9 cellular contexts compared by ENCODE assay signal in the genomic region with DNA sequence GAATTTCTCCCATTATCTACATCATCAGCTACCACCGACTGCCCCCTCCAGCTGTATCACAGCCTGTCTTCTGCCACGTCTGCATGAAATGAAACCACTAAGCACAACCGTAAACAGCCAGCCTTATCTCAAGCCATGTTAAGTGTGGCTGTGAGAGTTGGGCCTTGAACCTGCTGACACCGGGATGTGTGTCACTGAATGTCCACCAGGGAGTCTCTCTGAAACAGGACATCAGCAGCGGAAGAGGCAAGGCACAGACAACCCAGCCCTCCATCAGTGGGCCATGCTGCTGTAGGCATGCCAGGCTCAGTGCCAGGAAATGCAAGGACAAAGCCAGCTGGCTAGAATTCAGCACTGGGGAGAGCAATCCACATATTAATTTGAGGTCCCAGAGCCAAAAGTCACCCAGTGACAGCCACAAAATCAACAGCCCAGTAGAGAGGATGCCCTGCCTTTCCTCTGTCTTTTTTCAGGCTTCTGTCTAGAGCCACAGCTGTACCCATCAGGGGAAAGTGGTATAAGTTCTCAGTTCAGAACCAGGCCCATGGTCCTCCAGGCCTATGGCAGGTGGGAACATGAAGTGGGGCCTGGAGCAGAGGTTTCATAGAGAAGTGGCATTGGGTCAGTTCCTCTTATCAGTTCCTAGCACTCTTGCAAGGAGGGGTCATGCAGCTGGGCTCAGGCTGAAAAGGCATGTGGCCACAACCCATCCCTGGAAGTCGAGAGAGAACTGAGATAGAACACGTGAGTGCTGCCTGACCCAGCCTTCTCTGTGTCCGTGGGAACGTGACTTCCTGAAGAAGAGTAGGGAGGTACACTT.
DNase-seq lines count a peak whose midpoint lies in the region; ATAC-seq and TF ChIP-seq lines count a peak whose summit lies in the region.
"Had no signal": no experiment of that assay in that cellular context is flagged by ENCODE, and none has a peak within 500 bp of the region (broad histone marks: within the 10 kb centered on the region; RNA-seq: fewer than 3 reads in every experiment).

No MANE protein-coding gene starts in this region.

- H3K27ac ChIP-seq in PC-3 (ENCODE audit: low read length) = no peak overlapping the region
- H3K27ac ChIP-seq in cardiac muscle cell = peak overlapping the region; percentile 53
- H3K27ac ChIP-seq in tibial artery = peak overlapping the region; percentile 55 to 66
- no peak overlapping the region for H3K27ac ChIP-seq in CD8-positive, alpha-beta T cell (ENCODE audit: low read depth, low read length)

- intact Hi-C loops in CD14-positive monocyte (cut with micrococcal nuclease) = no loop called here
- intact Hi-C loops in PC-3 (cut with micrococcal nuclease) = no loop called here
- intact Hi-C loops in tibial artery (cut with DNase I; ENCODE audit: low total_unique reads) = no loop called here
- intact Hi-C loops in CD8-positive, alpha-beta T cell (cut with DNase I, micrococcal nuclease) = no loop called here

- H3K27ac Mint-ChIP-seq in CD14-positive monocyte = peak overlapping the region; percentile 78 to 92 (median 88)
- no peak overlapping the region for H3K27ac Mint-ChIP-seq in CD8-positive, alpha-beta T cell
- no peak overlapping the region for H3K27ac Mint-ChIP-seq in endothelial cell (ENCODE audit: unreplicated experiment)

- no peak overlapping the region for H3K4me2 ChIP-seq in PC-3 (ENCODE audit: low read length)

- no peak overlapping the region for H3K9ac ChIP-seq in PC-3 (ENCODE audit: low read length)

- DNase-seq in CD14-positive monocyte (ENCODE audit: low spot score) (peak; percentile 81), PC-3 (peak; percentile 2), cardiac muscle cell (ENCODE audit: low read depth in 1 of 2, low spot score in 1 of 2) (peak; percentile 44 to 68), tibial artery (peak; percentile 70 to 85), occipital lobe (lab: John Stamatoyannopoulos, UW) (no peak), endothelial cell (ENCODE audit: low spot score) (no peak)
- DNase-seq in CD8-positive, alpha-beta T cell = no peak
- DNase-seq: DND-41 had no signal

- H2AFZ ChIP-seq in PC-3 (ENCODE audit: low read length) = no peak overlapping the region

- H3K9me2 ChIP-seq in PC-3 (replicated peaks; ENCODE audit: low read length) = no peaks in the 10 kb centered on the region

- H4K20me1 ChIP-seq in PC-3 (ENCODE audit: low read length) = no peaks in the 10 kb centered on the region

- no peaks in the 10 kb centered on the region for H3K9me3 ChIP-seq in PC-3 (ENCODE audit: low read length)
- H3K9me3 ChIP-seq in cardiac muscle cell (ENCODE audit: low read depth) = no peaks in the 10 kb centered on the region
- H3K9me3 ChIP-seq in tibial artery = no peaks in the 10 kb centered on the region
- no peaks in the 10 kb centered on the region for H3K9me3 ChIP-seq in CD8-positive, alpha-beta T cell (ENCODE audit: low read length)

- H3K79me2 ChIP-seq in PC-3 (ENCODE audit: low read length) = no peaks in the 10 kb centered on the region

- POLR2A ChIA-PET in PC-3 (lab: Charles Lee; ENCODE audit: unreplicated experiment) = no interaction called here
- POLR2A ChIA-PET in CD8-positive, alpha-beta T cell (lab: Charles Lee) = no interaction called here

- H3K27me3 Mint-ChIP-seq in CD14-positive monocyte (ENCODE audit: low read depth in 3 of 3) (no peaks in the 10 kb centered on the region), endothelial cell (ENCODE audit: unreplicated experiment) (peaks cover under 1% of the 10 kb centered on the region)
- H3K27me3 Mint-ChIP-seq in CD8-positive, alpha-beta T cell (ENCODE audit: low read depth) = no peaks in the 10 kb centered on the region

- H3K4me1 Mint-ChIP-seq in CD14-positive monocyte = peaks cover 21% of the 10 kb centered on the region
- no peaks in the 10 kb centered on the region for H3K4me1 Mint-ChIP-seq in CD8-positive, alpha-beta T cell (ENCODE audit: low read depth)
- no peaks in the 10 kb centered on the region for H3K4me1 Mint-ChIP-seq in endothelial cell (ENCODE audit: unreplicated experiment)

- peak overlapping the region in 1 of 2 donors; percentile 53 for H3K4me3 Mint-ChIP-seq in CD14-positive monocyte
- H3K4me3 Mint-ChIP-seq in CD8-positive, alpha-beta T cell = no peak overlapping the region
- H3K4me3 Mint-ChIP-seq in endothelial cell (ENCODE audit: unreplicated experiment) = no peak overlapping the region

- peaks cover 3 to 4% of the 10 kb centered on the region in 2 donors for H3K36me3 Mint-ChIP-seq in CD14-positive monocyte
- no peaks in the 10 kb centered on the region for H3K36me3 Mint-ChIP-seq in CD8-positive, alpha-beta T cell
- H3K36me3 Mint-ChIP-seq in endothelial cell (ENCODE audit: low read depth, unreplicated experiment) = no peaks in the 10 kb centered on the region

- H3K27me3 ChIP-seq in PC-3 (ENCODE audit: low read length) (no peaks in the 10 kb centered on the region), cardiac muscle cell (no peaks in the 10 kb centered on the region), tibial artery (no peaks in the 10 kb centered on the region)
- no peaks in the 10 kb centered on the region for H3K27me3 ChIP-seq in CD8-positive, alpha-beta T cell (ENCODE audit: insufficient read depth, low read length)

- no peaks in the 10 kb centered on the region for H3K36me3 ChIP-seq in PC-3 (ENCODE audit: low read depth, low read length)
- H3K36me3 ChIP-seq in cardiac muscle cell = no peaks in the 10 kb centered on the region
- H3K36me3 ChIP-seq in tibial artery = no peaks in the 10 kb centered on the region
- H3K36me3 ChIP-seq in CD8-positive, alpha-beta T cell (ENCODE audit: insufficient read depth, low read length) = no peaks in the 10 kb centered on the region

- no peaks in the 10 kb centered on the region for H3F3A ChIP-seq in PC-3 (ENCODE audit: low read length, unreplicated experiment)

- 0 out of 2 replicates have a peak, but pooled peaks cover 3% of the 10 kb centered on the region for H3K4me1 ChIP-seq in PC-3 (ENCODE audit: insufficient read depth, low read length)
- peaks cover 14% of the 10 kb centered on the region for H3K4me1 ChIP-seq in cardiac muscle cell (ENCODE audit: low read depth)
- peaks cover 0 to 21% (median 19%) of the 10 kb centered on the region in 4 donors for H3K4me1 ChIP-seq in tibial artery
- no peaks in the 10 kb centered on the region for H3K4me1 ChIP-seq in CD8-positive, alpha-beta T cell (ENCODE audit: insufficient read depth, low read length)

- peaks cover 2 to 13% (median 7%) of the 10 kb centered on the region in 7 donors for H3K9me3 Mint-ChIP-seq in CD14-positive monocyte
- peaks cover 7% of the 10 kb centered on the region for H3K9me3 Mint-ChIP-seq in CD8-positive, alpha-beta T cell
- H3K9me3 Mint-ChIP-seq in endothelial cell (ENCODE audit: unreplicated experiment) = peaks cover 4% of the 10 kb centered on the region

- ATAC-seq in HG02610 (IDR thresholded peaks at IDR 0.05; ENCODE audit: unreplicated experiment) (peak; percentile 83), PC-3 (peak; percentile 18; the same call in 1 of the 2 replicates)
- no peak for ATAC-seq in CD8-positive, alpha-beta T cell

- BruUV-seq in PC-3 (replicated peaks; lab: Mats Ljungman, UMichigan) = no TSS peak

- TF ChIP-seq CTCF in CD14-positive monocyte (IDR thresholded peaks at IDR 0.05) (no peak), PC-3 (conservative IDR thresholded peaks at IDR 0.05; ENCODE audit: low read depth, low read length) (no peak), cardiac muscle cell (IDR thresholded peaks at IDR 0.05; ENCODE audit: low read depth, low read length) (no peak), tibial artery (IDR thresholded peaks at IDR 0.05) (peak in 1 of 2 experiments; percentile 31), endothelial cell (IDR thresholded peaks at IDR 0.05; ENCODE audit: unreplicated experiment) (no peak)
- TF ChIP-seq CTCF in CD8-positive, alpha-beta T cell (IDR thresholded peaks at IDR 0.05) = no peak

- CTCF ChIA-PET in PC-3 (lab: Charles Lee) = interaction anchor here (0.6 kb wide), 1 partner anchor 59 kb away, joined by 3 read pairs; no protein-coding TSS in a partner anchor
- CTCF ChIA-PET in CD8-positive, alpha-beta T cell (lab: Charles Lee) = interaction anchor here (0.6 to 1.6 kb wide), 3 partner anchors 41 to 270 kb away, joined by 3 read pairs; no protein-coding TSS in a partner anchor

- no peak overlapping the region for H3K4me3 ChIP-seq in PC-3 (ENCODE audit: low read length)
- no peak overlapping the region for H3K4me3 ChIP-seq in cardiac muscle cell
- no peak overlapping the region for H3K4me3 ChIP-seq in tibial artery
- no peak overlapping the region for H3K4me3 ChIP-seq in CD8-positive, alpha-beta T cell (ENCODE audit: low read depth, low read length)

Comparison
In these comparisons a context has a peak if more than half of its experiments do, and no peak if none do; other contexts are left out.
1. DNase-seq: peak in CD14-positive monocyte (single experiment), PC-3 (single experiment), cardiac muscle cell (2 of 2) and tibial artery (2 of 2); none in occipital lobe (single experiment), CD8-positive, alpha-beta T cell (0 of 7) and endothelial cell (single experiment).
2. H3K27ac Mint-ChIP-seq: peak in CD14-positive monocyte (7 of 7); none in CD8-positive, alpha-beta T cell (single experiment) and endothelial cell (single experiment).
3. H3K27ac ChIP-seq: peak in cardiac muscle cell (single experiment) and tibial artery (2 of 2); none in PC-3 (single experiment) and CD8-positive, alpha-beta T cell (single experiment).